ENCODE assay signal across 20 cellular contexts in genomic region chr1:176203735-176204134, GRCh38. TPM values are rescaled to one million over a fixed set of nuclear protein-coding genes. Genes with fewer than 3 reads are reported as not detected.
DNase-seq lines count a peak whose midpoint lies in the region; ATAC-seq, FAIRE-seq and TF ChIP-seq lines count a peak whose summit lies in the region.
"Had no signal": no experiment of that assay in that cellular context is flagged by ENCODE, and none has a peak within 500 bp of the region (broad histone marks: within the 10 kb centered on the region; RNA-seq: fewer than 3 reads in every experiment).

No MANE protein-coding gene starts in this region.

- TF ChIP-seq CTCF in GM23338 (conservative IDR thresholded peaks at IDR 0.05; ENCODE audit: low read depth in 2 of 2) (no peak), astrocyte (IDR thresholded peaks at IDR 0.05; ENCODE audit: insufficient read depth, low read depth, low read length) (no peak), neural crest cell (conservative IDR thresholded peaks at IDR 0.05) (no peak)

- H3K9me2 ChIP-seq in GM23338 (ENCODE audit: insufficient read depth) = no peaks in the 10 kb centered on the region

- H3K27me3 ChIP-seq in CD4-positive, alpha-beta memory T cell (ENCODE audit: insufficient read depth, low read length) = no peaks in the 10 kb centered on the region
- no peaks in the 10 kb centered on the region for H3K27me3 ChIP-seq in GM23338 (ENCODE audit: insufficient read depth)
- H3K27me3 ChIP-seq in astrocyte (ENCODE audit: insufficient read depth, low read length) = no peaks in the 10 kb centered on the region
- H3K27me3 ChIP-seq: dorsolateral prefrontal cortex, gastroesophageal sphincter, SJSA1 had no signal

- H3K4me2 ChIP-seq in GM23338 (0 out of 2 replicates have a peak overlapping the region, but pooled peaks have one; percentile 14), astrocyte (ENCODE audit: low read length) (no peak overlapping the region)

- CTCF ChIA-PET in CD4-positive, alpha-beta memory T cell (lab: Charles Lee; ENCODE audit: partially characterized antibody) = no interaction called here

- H3K36me3 Mint-ChIP-seq in CD4-positive, alpha-beta memory T cell = peaks cover 0 to 20% of the 10 kb centered on the region in 2 donors
- H3K36me3 Mint-ChIP-seq in GM23338 (ENCODE audit: low read depth) (peaks cover 3% of the 10 kb centered on the region), astrocyte (ENCODE audit: low read depth, unreplicated experiment) (no peaks in the 10 kb centered on the region), neural crest cell (ENCODE audit: low read depth) (peaks cover 3% of the 10 kb centered on the region)

- peaks cover 0 to 4% of the 10 kb centered on the region in 2 donors for H3K27me3 Mint-ChIP-seq in CD4-positive, alpha-beta memory T cell
- H3K27me3 Mint-ChIP-seq in GM23338 (ENCODE audit: insufficient read depth, low read depth, poor library complexity) (peaks cover 5% of the 10 kb centered on the region), astrocyte (ENCODE audit: low read depth, unreplicated experiment) (no peaks in the 10 kb centered on the region), neural crest cell (ENCODE audit: low read depth) (peaks cover 3% of the 10 kb centered on the region)

- no peaks in the 10 kb centered on the region for H3K36me3 ChIP-seq in CD4-positive, alpha-beta memory T cell (ENCODE audit: insufficient read depth, low read length)
- H3K36me3 ChIP-seq in GM23338 (ENCODE audit: insufficient read depth) (no peaks in the 10 kb centered on the region), astrocyte (ENCODE audit: insufficient read depth, low read length) (no peaks in the 10 kb centered on the region)
- H3K36me3 ChIP-seq: gastroesophageal sphincter, thoracic aorta had no signal

- H3F3A ChIP-seq in GM23338 (replicated peaks; ENCODE audit: low read depth) = no peaks in the 10 kb centered on the region

- ATAC-seq in GM23338 (no peak), GM18873 (IDR thresholded peaks at IDR 0.05; ENCODE audit: low FRiP score, unreplicated experiment) (no peak)
- ATAC-seq: activated CD4-positive, CD25-positive, alpha-beta regulatory T cell treated with anti-CD3 and anti-CD28 coated beads, Interleukin-2, amount 50 U/mL, for 24 hours; gastroesophageal sphincter; Panc1; right cardiac atrium had no signal

- H4K20me1 ChIP-seq in GM23338 (replicated peaks; ENCODE audit: insufficient read depth) (peaks cover 51% of the 10 kb centered on the region), astrocyte (ENCODE audit: insufficient read depth, low read length) (peaks cover 68% of the 10 kb centered on the region)

- H3K9me3 Mint-ChIP-seq in CD4-positive, alpha-beta memory T cell = peaks cover 0 to 5% (median 0%) of the 10 kb centered on the region in 8 donors
- H3K9me3 Mint-ChIP-seq in GM23338 (no peaks in the 10 kb centered on the region; the same call in 2 of the 3 replicates), astrocyte (ENCODE audit: unreplicated experiment) (no peaks in the 10 kb centered on the region), neural crest cell (no peaks in the 10 kb centered on the region)

- H3K4me1 ChIP-seq in CD4-positive, alpha-beta memory T cell (ENCODE audit: insufficient read depth, low read length) = peaks cover 73% of the 10 kb centered on the region
- H3K4me1 ChIP-seq in GM23338 (ENCODE audit: insufficient read depth) (peaks cover 24% of the 10 kb centered on the region), astrocyte (ENCODE audit: insufficient read depth, low read length) (peaks cover 14% of the 10 kb centered on the region)

- peak overlapping the region in 3 of 7 donors; percentile 32 to 98 (median 70) for H3K27ac Mint-ChIP-seq in CD4-positive, alpha-beta memory T cell
- H3K27ac Mint-ChIP-seq in GM23338 (no peak overlapping the region), astrocyte (ENCODE audit: unreplicated experiment) (no peak overlapping the region), neural crest cell (ENCODE audit: unreplicated experiment) (no peak overlapping the region)

- intact Hi-C loops in CD4-positive, alpha-beta memory T cell (cut with micrococcal nuclease) = loop anchor here (10.0 kb wide), 1 partner anchor 999 kb away; no protein-coding TSS in a partner anchor
- intact Hi-C loops in posterior cingulate gyrus (cut with DNase I) = no loop called here

- no peak for FAIRE-seq in astrocyte (lab: Jason Lieb, UNC)
- FAIRE-seq: H54 had no signal

- H3K27ac ChIP-seq in CD4-positive, alpha-beta memory T cell (ENCODE audit: low read depth, low read length) = no peak overlapping the region
- H3K27ac ChIP-seq in GM23338 (ENCODE audit: low read depth) (no peak overlapping the region), astrocyte (ENCODE audit: low read depth, low read length) (no peak overlapping the region)
- H3K27ac ChIP-seq: dorsolateral prefrontal cortex, gastroesophageal sphincter, SJSA1, thoracic aorta had no signal

- peaks cover 41 to 83% (median 61%) of the 10 kb centered on the region in 4 donors for H3K4me1 Mint-ChIP-seq in CD4-positive, alpha-beta memory T cell
- H3K4me1 Mint-ChIP-seq in GM23338 (peaks cover 25% of the 10 kb centered on the region), astrocyte (ENCODE audit: low read depth, unreplicated experiment) (peaks cover 13% of the 10 kb centered on the region), neural crest cell (peaks cover 53% of the 10 kb centered on the region)

- no peak overlapping the region for H3K4me3 ChIP-seq in CD4-positive, alpha-beta memory T cell (ENCODE audit: low read length in 2 of 2)
- H3K4me3 ChIP-seq in GM23338 = no peak overlapping the region
- no peak overlapping the region for H3K4me3 ChIP-seq in astrocyte (ENCODE audit: insufficient read depth, low read depth, low read length)
- H3K4me3 ChIP-seq: gastroesophageal sphincter, SJSA1 had no signal

- H3K9me3 ChIP-seq in CD4-positive, alpha-beta memory T cell (ENCODE audit: control insufficient read depth in 1 of 2, low read length in 2 of 2) = no peaks in the 10 kb centered on the region
- no peaks in the 10 kb centered on the region for H3K9me3 ChIP-seq in astrocyte (ENCODE audit: insufficient read depth, low read depth, low read length)
- H3K9me3 ChIP-seq: gastroesophageal sphincter, SJSA1, thoracic aorta had no signal

- H2AFZ ChIP-seq in GM23338 (no peak overlapping the region), astrocyte (ENCODE audit: low read depth, low read length) (no peak overlapping the region)

- peaks cover 83% of the 10 kb centered on the region for H3K79me2 ChIP-seq in GM23338 (replicated peaks; ENCODE audit: insufficient read depth)
- H3K79me2 ChIP-seq in astrocyte (ENCODE audit: insufficient read depth, low read length) = peaks cover 78% of the 10 kb centered on the region

- no peak for DNase-seq in CD4-positive, alpha-beta memory T cell
- DNase-seq in GM23338 (ENCODE audit: low spot score) = no peak
- DNase-seq in astrocyte (ENCODE audit: low read depth) = no peak
- DNase-seq in neural crest cell (ENCODE audit: low read depth, low spot score) = no peak
- DNase-seq in posterior cingulate gyrus = no peak
- no peak for DNase-seq in DMS153 (lab: John Stamatoyannopoulos, UW)
- DNase-seq: COR-L47, dorsolateral prefrontal cortex, midbrain, NCI-H1417, occipital lobe, right cardiac atrium, T-helper 9 cell had no signal

- peak overlapping the region in 5 of 8 donors; percentile 17 to 55 (median 36) for H3K4me3 Mint-ChIP-seq in CD4-positive, alpha-beta memory T cell
- peak overlapping the region; percentile 9; the same call in 1 of the 3 replicates for H3K4me3 Mint-ChIP-seq in GM23338
- peak overlapping the region; percentile 35 for H3K4me3 Mint-ChIP-seq in astrocyte (ENCODE audit: unreplicated experiment)
- H3K4me3 Mint-ChIP-seq in neural crest cell = peak overlapping the region; percentile 5

- POLR2A ChIA-PET in CD4-positive, alpha-beta memory T cell (lab: Charles Lee; ENCODE audit: partially characterized antibody) = no interaction called here

- H3K9ac ChIP-seq in astrocyte (ENCODE audit: low read length) = no peak overlapping the region

TF ChIP-seq in GM23338, 12 proteins besides CTCF, POLR2A, EP300 and RAD21 (continues in another document):
- TF ChIP-seq EZH2phosphoT487 (IDR thresholded peaks at IDR 0.05; ENCODE audit: unreplicated experiment) (no peak), ZNF331 (CRISPR knock-in tag; IDR thresholded peaks at IDR 0.05; ENCODE audit: low read depth) (no peak), REST (IDR thresholded peaks at IDR 0.05; ENCODE audit: unreplicated experiment) (no peak), NANOG (IDR thresholded peaks at IDR 0.05; ENCODE audit: borderline replicate concordance) (no peak), EZH2 (IDR thresholded peaks at IDR 0.05; ENCODE audit: low read depth, unreplicated experiment) (no peak), CREB1 (CRISPR knock-in tag; IDR thresholded peaks at IDR 0.05; ENCODE audit: low read depth) (no peak)

RNA-seq across cellular contexts. Expression of gene COP1, which starts 3.4 kb away (rescaled TPM):
- 10 to 100 TPM; 44.6 to 45.1 TPM for total RNA-seq in CD4-positive, alpha-beta memory T cell
- 10 to 100 TPM; 38.4 to 43.7 TPM for polyA plus RNA-seq in CD4-positive, alpha-beta memory T cell
- 54.9 and 57.1 TPM in 2 replicates for total RNA-seq in GM23338 (2014; rRNA removed; shearing (Covaris generic))
- polyA plus RNA-seq in GM23338 (2016; fragmentation: Nextera tagmentation; extraction: Ambion mirVana) = 54.0 and 69.6 TPM in 2 replicates
- 38.8 and 45.9 TPM in 2 replicates for total RNA-seq in astrocyte
- total RNA-seq in neural crest cell = 47.1 and 48.4 TPM in 2 replicates
